1 cellular context compared by ENCODE assay signal in genomic region chr15:89436560-89437311, GRCh38.
A peak's percentile ranks its signal among the peaks of the same experiment; 100 is the strongest.
TF ChIP-seq lines count a peak whose summit lies in the region.

No MANE protein-coding gene starts in this region.

TF ChIP-seq in HepG2, 621 proteins besides CTCF, POLR2A, EP300 and RAD21 (continued from another document):
- TF ChIP-seq, protein P1, sequence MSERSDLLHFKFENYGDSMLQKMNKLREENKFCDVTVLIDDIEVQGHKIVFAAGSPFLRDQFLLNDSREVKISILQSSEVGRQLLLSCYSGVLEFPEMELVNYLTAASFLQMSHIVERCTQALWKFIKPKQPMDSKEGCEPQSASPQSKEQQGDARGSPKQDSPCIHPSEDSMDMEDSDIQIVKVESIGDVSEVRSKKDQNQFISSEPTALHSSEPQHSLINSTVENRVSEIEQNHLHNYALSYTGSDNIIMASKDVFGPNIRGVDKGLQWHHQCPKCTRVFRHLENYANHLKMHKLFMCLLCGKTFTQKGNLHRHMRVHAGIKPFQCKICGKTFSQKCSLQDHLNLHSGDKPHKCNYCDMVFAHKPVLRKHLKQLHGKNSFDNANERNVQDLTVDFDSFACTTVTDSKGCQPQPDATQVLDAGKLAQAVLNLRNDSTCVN (CRISPR knock-in tag; IDR thresholded peaks at IDR 0.05; ENCODE audit: borderline replicate concordance), result peak; percentile 36; the same call in 1 of the 2 replicates
- TF ChIP-seq ATF5 (CRISPR knock-in tag; IDR thresholded peaks at IDR 0.05; ENCODE audit: low read depth) (no peak), YEATS4 (CRISPR knock-in tag; IDR thresholded peaks at IDR 0.05; ENCODE audit: borderline replicate concordance) (no peak), ZNF557 (CRISPR knock-in tag; IDR thresholded peaks at IDR 0.05) (no peak), HNF4A (CRISPR knock-in tag; IDR thresholded peaks at IDR 0.05) (peak; percentile 31; the same call in 1 of the 2 replicates), SMAD1 (CRISPR knock-in tag; IDR thresholded peaks at IDR 0.05; ENCODE audit: borderline replicate concordance, low read depth) (no peak), TEAD3 (CRISPR knock-in tag; optimal IDR thresholded peaks at IDR 0.05; ENCODE audit: borderline replicate concordance) (peak; percentile 68), NFIC (IDR thresholded peaks at IDR 0.05; ENCODE audit: low read length) (no peak), ARNTL (CRISPR knock-in tag; IDR thresholded peaks at IDR 0.05) (no peak), CCAR2 (optimal IDR thresholded peaks at IDR 0.05; ENCODE audit: low read depth, low read length) (no peak)
- TF ChIP-seq, protein P2, sequence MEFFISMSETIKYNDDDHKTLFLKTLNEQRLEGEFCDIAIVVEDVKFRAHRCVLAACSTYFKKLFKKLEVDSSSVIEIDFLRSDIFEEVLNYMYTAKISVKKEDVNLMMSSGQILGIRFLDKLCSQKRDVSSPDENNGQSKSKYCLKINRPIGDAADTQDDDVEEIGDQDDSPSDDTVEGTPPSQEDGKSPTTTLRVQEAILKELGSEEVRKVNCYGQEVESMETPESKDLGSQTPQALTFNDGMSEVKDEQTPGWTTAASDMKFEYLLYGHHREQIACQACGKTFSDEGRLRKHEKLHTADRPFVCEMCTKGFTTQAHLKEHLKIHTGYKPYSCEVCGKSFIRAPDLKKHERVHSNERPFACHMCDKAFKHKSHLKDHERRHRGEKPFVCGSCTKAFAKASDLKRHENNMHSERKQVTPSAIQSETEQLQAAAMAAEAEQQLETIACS (CRISPR knock-in tag; IDR thresholded peaks at IDR 0.05), result no peak
